22 cellular contexts compared by ENCODE assay signal in the genomic region with DNA sequence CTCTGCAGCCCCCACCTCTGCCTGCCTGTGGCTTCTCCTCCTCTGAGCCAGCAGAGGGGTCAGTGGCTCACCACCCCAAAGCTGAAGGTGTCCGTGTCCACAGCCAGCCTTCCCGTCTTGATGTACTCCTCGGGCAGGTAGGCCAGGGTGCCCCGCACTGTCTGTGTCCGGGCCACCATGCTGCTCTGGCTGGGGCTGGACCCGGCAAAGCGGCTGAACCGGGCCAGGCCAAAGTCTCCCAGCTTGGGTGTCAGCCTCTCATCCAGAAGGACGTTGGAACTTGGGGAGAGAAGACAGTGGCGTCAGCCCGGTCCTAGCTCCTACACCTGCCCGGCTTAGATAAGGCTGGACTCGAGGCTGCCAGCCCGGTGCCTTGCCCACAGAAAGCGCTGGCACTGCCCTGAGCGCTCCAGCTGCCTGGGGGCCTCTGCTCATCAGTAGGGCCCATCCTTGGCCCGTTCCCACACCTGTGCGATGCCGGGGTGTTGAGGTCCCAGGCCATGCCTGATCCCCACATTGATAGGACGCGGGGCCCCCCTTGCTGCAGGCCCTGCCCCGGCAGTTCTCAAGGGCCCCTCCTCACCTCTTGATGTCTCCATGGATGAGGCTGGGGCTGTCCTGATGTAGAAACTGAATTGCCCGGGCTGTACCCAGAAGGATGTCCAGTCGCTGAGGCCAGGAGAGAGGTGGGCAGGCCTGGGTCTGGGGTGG.
"Had no signal": no experiment of that assay in that cellular context is flagged by ENCODE, and none has a peak within 500 bp of the region (broad histone marks: within the 10 kb centered on the region; RNA-seq: fewer than 3 reads in every experiment).

No MANE protein-coding gene starts in this region.

- H3K27me3 ChIP-seq: body of pancreas, cardiac muscle cell, tibial artery had no signal

- H3K27me3 Mint-ChIP-seq: activated CD4-positive, alpha-beta T cell treated with anti-CD3 and anti-CD28 coated beads, Interleukin-2, amount 10 ng/mL, durations not matched to agents 7 days and 5 days; activated T-helper 17 cell treated with anti-CD3 and anti-CD28 coated beads, Interleukin-2, amount 50 U/mL, for 72 hours; dendritic cell treated with granulocyte-macrophage colony-stimulating factor and Interleukin-4, amounts not matched to agents 40 ng/mL and 50 ng/mL, for 4 days; memory B cell had no signal

- H3K9me3 ChIP-seq: body of pancreas, heart right ventricle, tibial artery had no signal

- H3K4me3 Mint-ChIP-seq: activated CD4-positive, alpha-beta T cell treated with anti-CD3 and anti-CD28 coated beads, Interleukin-2, amount 10 ng/mL, durations not matched to agents 7 days and 5 days; dendritic cell treated with granulocyte-macrophage colony-stimulating factor and Interleukin-4, amounts not matched to agents 40 ng/mL and 50 ng/mL, for 4 days; nephron progenitor cell had no signal

- H3K9me3 Mint-ChIP-seq: activated CD4-positive, alpha-beta T cell treated with anti-CD3 and anti-CD28 coated beads, Interleukin-2, amount 10 ng/mL, durations not matched to agents 7 days and 5 days; activated T-helper 17 cell treated with anti-CD3 and anti-CD28 coated beads, Interleukin-2, amount 50 U/mL, for 72 hours; dendritic cell treated with granulocyte-macrophage colony-stimulating factor and Interleukin-4, amounts not matched to agents 40 ng/mL and 50 ng/mL, for 4 days; memory B cell had no signal

- H3K27ac ChIP-seq: body of pancreas, cardiac muscle cell, heart right ventricle, tibial artery had no signal

- H3K4me1 Mint-ChIP-seq: activated T-helper 17 cell treated with anti-CD3 and anti-CD28 coated beads, Interleukin-2, amount 50 U/mL, for 72 hours had no signal

- ATAC-seq: activated CD4-positive, CD25-positive, alpha-beta regulatory T cell treated with anti-CD3 and anti-CD28 coated beads, Interleukin-2, amount 50 U/mL, for 24 hours; activated CD8-positive, alpha-beta T cell treated with anti-CD3 and anti-CD28 coated beads, Interleukin-2, amount 10 ng/mL, durations not matched to agents 7 days and 5 days; activated T-helper 17 cell treated with anti-CD3 and anti-CD28 coated beads, Interleukin-2, amount 50 U/mL, for 72 hours; body of pancreas; heart right ventricle; left colon; sciatic nerve; stimulated activated naive CD8-positive, alpha-beta T cell treated with anti-CD3 and anti-CD28 coated beads, Interleukin-15, Interleukin-2, amounts not matched to agents 100 U/mL and 50 U/mL, for 24 hours had no signal

- H3K4me2 ChIP-seq: smooth muscle cell had no signal

- DNase-seq: activated CD4-positive, alpha-beta T cell treated with anti-CD3 and anti-CD28 coated beads, Interleukin-2, amount 10 ng/mL, durations not matched to agents 7 days and 5 days; activated CD8-positive, alpha-beta T cell treated with anti-CD3 and anti-CD28 coated beads, Interleukin-2, amount 10 ng/mL, durations not matched to agents 7 days and 5 days; activated naive CD4-positive, alpha-beta T cell; activated T-cell treated with anti-CD3 and anti-CD28 coated beads, Interleukin-2, amount 50 U/mL, for 1 hour; anterior cingulate cortex; body of pancreas; effector CD4-positive, alpha-beta T cell; heart right ventricle; left colon; nephron progenitor cell; nucleus accumbens; stimulated activated CD4-positive, alpha-beta T cell treated with anti-CD3 and anti-CD28 coated beads, Interleukin-15, amount 100 ng/mL, for 24 hours; stimulated activated naive CD8-positive, alpha-beta T cell treated with anti-CD3 and anti-CD28 coated beads, Interleukin-15, Interleukin-2, amounts not matched to agents 100 U/mL and 50 U/mL, for 24 hours; substantia nigra; tibial artery had no signal

- H3K4me3 ChIP-seq: body of pancreas, cardiac muscle cell, heart right ventricle, smooth muscle cell, tibial artery had no signal

- H3K27ac Mint-ChIP-seq: memory B cell, nephron progenitor cell had no signal

- H3K36me3 ChIP-seq: cardiac muscle cell had no signal
